Comparison of ENCODE assay signal across 13 cellular contexts in the genomic region with DNA sequence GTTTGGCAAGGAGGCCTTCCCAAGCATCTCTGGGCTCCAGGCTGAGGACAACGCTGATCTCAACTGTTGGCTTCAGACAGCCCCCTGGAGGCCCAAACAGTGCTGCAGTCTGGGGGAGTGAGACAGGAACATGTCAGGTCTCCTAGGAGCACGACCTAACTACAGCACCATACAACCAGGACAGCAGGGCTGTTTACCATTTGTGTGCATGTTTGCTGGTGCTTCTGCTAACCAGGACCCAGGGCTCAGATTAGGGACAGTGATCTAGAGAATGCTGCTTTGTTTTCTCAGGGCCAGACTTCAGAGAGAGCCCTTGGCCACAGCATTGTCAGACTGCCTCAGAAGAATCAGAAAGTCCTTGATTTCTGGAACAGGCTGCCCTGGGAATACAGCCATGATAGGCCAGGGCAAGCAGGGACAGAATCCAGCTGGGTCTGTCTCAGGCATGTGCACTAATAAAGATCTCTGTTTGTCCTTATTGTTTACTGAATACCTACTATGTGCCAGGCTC.
A peak's percentile ranks its signal among the peaks of the same experiment; 100 is the strongest.
DNase-seq lines count a peak whose midpoint lies in the region; ATAC-seq and TF ChIP-seq lines count a peak whose summit lies in the region.
"Had no signal": no experiment of that assay in that cellular context is flagged by ENCODE, and none has a peak within 500 bp of the region (broad histone marks: within the 10 kb centered on the region; RNA-seq: fewer than 3 reads in every experiment).

No MANE protein-coding gene starts in this region.

- H3K4me1 ChIP-seq in OCI-LY7 (ENCODE audit: insufficient read depth, low read length, poor library complexity, severe bottlenecking) (peaks cover 91% of the 10 kb centered on the region), heart right ventricle (peaks cover 0 to 34% (median 12%) of the 10 kb centered on the region in 9 donors)
- H3K4me1 ChIP-seq: transverse colon had no signal

- peak overlapping the region; percentile 50 for H2AFZ ChIP-seq in OCI-LY7 (ENCODE audit: low read length)

- intact Hi-C loops in OCI-LY7 (cut with micrococcal nuclease; ENCODE audit: unreplicated experiment) = loop anchor here (1.0 kb wide), 1 partner anchor 14 kb away; no protein-coding TSS in a partner anchor
- intact Hi-C loops in heart right ventricle (cut with DNase I) = no loop called here

- H3K27me3 ChIP-seq in heart right ventricle = peaks cover 0 to 17% (median 7%) of the 10 kb centered on the region in 7 donors

- TF ChIP-seq CTCF in OCI-LY7 (conservative IDR thresholded peaks at IDR 0.05; ENCODE audit: low read length) (peak; percentile 70), heart right ventricle (IDR thresholded peaks at IDR 0.05) (peak in 2 of 9 donors; percentile 5 to 11)

- no peaks in the 10 kb centered on the region for H3K9me3 ChIP-seq in OCI-LY7 (ENCODE audit: low read length)
- H3K9me3 ChIP-seq in heart right ventricle = no peaks in the 10 kb centered on the region
- H3K9me3 ChIP-seq: transverse colon had no signal

- 9 to 13% methylated on average over 2 of the region's 2 CpGs for whole genome bisulfite sequencing in heart right ventricle, 2 donors

- ATAC-seq in heart right ventricle = peak in 7 of 8 donors; percentile 28 to 86 (median 69)
- ATAC-seq in GM18517 (IDR thresholded peaks at IDR 0.05; ENCODE audit: unreplicated experiment) = no peak

- no peaks in the 10 kb centered on the region for H3K36me3 ChIP-seq in OCI-LY7 (ENCODE audit: insufficient read depth, low read length)
- H3K36me3 ChIP-seq in heart right ventricle = no peaks in the 10 kb centered on the region
- H3K36me3 ChIP-seq: transverse colon had no signal

- DNase-seq in NCI-H82 (lab: John Stamatoyannopoulos, UW) = peak; percentile 21
- DNase-seq in NCI-H82 treated with DMSO at 0.1 percent for 48 hours (lab: John Stamatoyannopoulos, UW; ENCODE audit: unreplicated experiment) = no peak
- DNase-seq in OCI-LY7 (ENCODE audit: low spot score) = peak; percentile 65
- DNase-seq in heart right ventricle = peak; percentile 38 to 45
- no peak for DNase-seq in AG20443 (ENCODE audit: low spot score)
- DNase-seq in NCI-H1105 (lab: John Stamatoyannopoulos, UW) = no peak
- DNase-seq: DMS79 treated with DMSO at 0.1 percent for 48 hours, immature natural killer cell, NCI-H446 treated with DMSO at 0.1 percent for 48 hours, transverse colon had no signal

- peak overlapping the region; percentile 90 for H3K4me2 ChIP-seq in OCI-LY7 (ENCODE audit: low read length)

- H3K27ac ChIP-seq in OCI-LY7 (ENCODE audit: low read depth, low read length, poor library complexity, severe bottlenecking) (peak overlapping the region; percentile 92), heart right ventricle (peak overlapping the region in 5 of 10 donors; percentile 12 to 39 (median 25)), temporal lobe (ENCODE audit: low read depth, low read length) (peak overlapping the region; percentile 10)
- H3K27ac ChIP-seq: coronary artery, transverse colon had no signal

- H3K79me2 ChIP-seq in OCI-LY7 (ENCODE audit: insufficient read depth, low read depth, low read length) = no peaks in the 10 kb centered on the region

- no peaks in the 10 kb centered on the region for H3K9me2 ChIP-seq in OCI-LY7 (ENCODE audit: insufficient read depth, low read length)

- POLR2A ChIA-PET in OCI-LY7 (lab: Charles Lee) = no interaction called here

- no peak overlapping the region for H3K4me3 ChIP-seq in OCI-LY7 (ENCODE audit: low read depth, low read length, poor library complexity, severe bottlenecking)
- no peak overlapping the region for H3K4me3 ChIP-seq in heart right ventricle
- H3K4me3 ChIP-seq: coronary artery, transverse colon had no signal

- no TSS peak for BruUV-seq in OCI-LY7 (replicated peaks; lab: Mats Ljungman, UMichigan)

- CTCF ChIA-PET in OCI-LY7 (lab: Charles Lee; ENCODE audit: unreplicated experiment) = interaction anchor here (0.6 kb wide), 1 partner anchor 13 kb away, joined by 4 read pairs; no protein-coding TSS in a partner anchor

- H4K20me1 ChIP-seq in OCI-LY7 (ENCODE audit: insufficient read depth, low read length) = no peaks in the 10 kb centered on the region

Comparison
In these comparisons a context has a peak if more than half of its experiments do, and no peak if none do; other contexts are left out.
1. DNase-seq: peak in NCI-H82 (single experiment), OCI-LY7 (single experiment) and heart right ventricle (2 of 2); none in NCI-H82 treated with DMSO at 0.1 percent for 48 hours (single experiment), AG20443 (single experiment) and NCI-H1105 (single experiment).